In genomic region chr5:168549554-168549953, GRCh38 we compare ENCODE assay signal across 22 cellular contexts. TPM values are rescaled to one million over a fixed set of nuclear protein-coding genes. Genes with fewer than 3 reads are reported as not detected.
"Had no signal": no experiment of that assay in that cellular context is flagged by ENCODE, and none has a peak within 500 bp of the region (broad histone marks: within the 10 kb centered on the region; RNA-seq: fewer than 3 reads in every experiment).

No MANE protein-coding gene starts in this region.

- H3K27ac ChIP-seq: colonic mucosa, esophagus muscularis mucosa, foreskin keratinocyte, gastroesophageal sphincter, heart right ventricle, left lung, lower lobe of right lung had no signal

- H3K4me1 ChIP-seq: colonic mucosa, foreskin keratinocyte, left lung, lower lobe of right lung had no signal

- H3K4me3 ChIP-seq: colonic mucosa, esophagus muscularis mucosa, gastroesophageal sphincter, heart right ventricle, left lung, lower lobe of right lung had no signal

- ATAC-seq: effector memory CD8-positive, alpha-beta T cell; foreskin keratinocyte; gastroesophageal sphincter; heart right ventricle; left cardiac atrium; left lung; left ventricle myocardium superior; lower lobe of right lung; naive thymus-derived CD4-positive, alpha-beta T cell had no signal

- FAIRE-seq: endometrium, frontal cortex, keratinocyte had no signal

- H3K27me3 ChIP-seq: colonic mucosa, esophagus muscularis mucosa, foreskin keratinocyte, gastroesophageal sphincter, heart right ventricle, left lung had no signal

- H3K9me3 ChIP-seq: colonic mucosa, esophagus muscularis mucosa, gastroesophageal sphincter, heart right ventricle, left lung, lower lobe of right lung had no signal

- DNase-seq: colonic mucosa; cortex of kidney; effector CD8-positive, alpha-beta T cell; effector memory CD8-positive, alpha-beta T cell; endodermal cell; foreskin keratinocyte; heart right ventricle; hippocampal formation; left cardiac atrium; left lung; left ventricle myocardium superior; lower lobe of right lung; mesendoderm; midbrain; naive thymus-derived CD4-positive, alpha-beta T cell had no signal

RNA-seq across cellular contexts. Expression of gene FBLL1, which starts 20.4 kb away (rescaled TPM):
- total RNA-seq: epithelial cell of proximal tubule, foreskin keratinocyte, left lung, left ventricle myocardium superior, lower lobe of right lung, mononuclear cell had no signal
- polyA plus RNA-seq: foreskin keratinocyte; keratinocyte; naive thymus-derived CD4-positive, alpha-beta T cell had no signal
